Comparison of ENCODE assay signal across 8 cellular contexts in genomic region chr15:30903497-30904187, GRCh38. TPM values are rescaled to one million over a fixed set of nuclear protein-coding genes. Genes with fewer than 3 reads are reported as not detected.
DNase-seq lines count a peak whose midpoint lies in the region; ATAC-seq, FAIRE-seq and TF ChIP-seq lines count a peak whose summit lies in the region.

TSS of gene FAN1 (plus strand) at chr15:30903915. CDS start at chr15:30904664, 749 bp downstream.

- H3K9me3 Mint-ChIP-seq in CD4-positive, alpha-beta memory T cell = peaks cover 0 to 2% (median 0%) of the 10 kb centered on the region in 8 donors
- no peaks in the 10 kb centered on the region for H3K9me3 Mint-ChIP-seq in activated T-helper 17 cell treated with anti-CD3 and anti-CD28 coated beads, Interleukin-2, amount 50 U/mL, for 72 hours
- H3K9me3 Mint-ChIP-seq in naive thymus-derived CD8-positive, alpha-beta T cell = peaks cover 0 to 5% (median 0%) of the 10 kb centered on the region in 9 donors
- H3K9me3 Mint-ChIP-seq in stimulated activated naive B cell treated with anti-CD40 and anti-IgM and Interleukin-4, amounts not matched to agents 10 μg/mL and 1 μg/mL and 100 μg/mL, for 72 hours = no peaks in the 10 kb centered on the region

- no peaks in the 10 kb centered on the region for H3K9me3 ChIP-seq in CD4-positive, alpha-beta memory T cell (ENCODE audit: control insufficient read depth in 1 of 2, low read length in 2 of 2)

- H3K27me3 Mint-ChIP-seq in CD4-positive, alpha-beta memory T cell = no peaks in the 10 kb centered on the region
- H3K27me3 Mint-ChIP-seq in activated T-helper 17 cell treated with anti-CD3 and anti-CD28 coated beads, Interleukin-2, amount 50 U/mL, for 72 hours = no peaks in the 10 kb centered on the region
- no peaks in the 10 kb centered on the region for H3K27me3 Mint-ChIP-seq in naive thymus-derived CD8-positive, alpha-beta T cell
- H3K27me3 Mint-ChIP-seq in stimulated activated naive B cell treated with anti-CD40 and anti-IgM and Interleukin-4, amounts not matched to agents 10 μg/mL and 1 μg/mL and 100 μg/mL, for 72 hours = no peaks in the 10 kb centered on the region

- peak within 1 kb of the TSS; percentile 48 to 90 (median 82) for H3K27ac Mint-ChIP-seq in CD4-positive, alpha-beta memory T cell
- H3K27ac Mint-ChIP-seq in activated T-helper 17 cell treated with anti-CD3 and anti-CD28 coated beads, Interleukin-2, amount 50 U/mL, for 72 hours = peak within 1 kb of the TSS; percentile 96
- H3K27ac Mint-ChIP-seq in naive thymus-derived CD8-positive, alpha-beta T cell = peak within 1 kb of the TSS; percentile 71 to 93 (median 84)
- H3K27ac Mint-ChIP-seq in stimulated activated naive B cell treated with anti-CD40 and anti-IgM and Interleukin-4, amounts not matched to agents 10 μg/mL and 1 μg/mL and 100 μg/mL, for 72 hours = peak within 1 kb of the TSS; percentile 91

- TF ChIP-seq CTCF in fibroblast of mammary gland (conservative IDR thresholded peaks at IDR 0.05; ENCODE audit: control insufficient read depth, insufficient read depth, low read depth, low read length) = no peak

- FAIRE-seq in RCC 7860 (lab: Jason Lieb, UNC) = peak; percentile 30

- ATAC-seq in GM19438 (IDR thresholded peaks at IDR 0.05; ENCODE audit: low read depth, unreplicated experiment) = peak; percentile 89
- peak; percentile 90 for ATAC-seq in activated T-helper 17 cell treated with anti-CD3 and anti-CD28 coated beads, Interleukin-2, amount 50 U/mL, for 72 hours (replicated peaks)
- peak; percentile 87 to 89 for ATAC-seq in naive thymus-derived CD8-positive, alpha-beta T cell
- peak; percentile 93 for ATAC-seq in stimulated activated naive B cell treated with anti-CD40 and anti-IgM and Interleukin-4, amounts not matched to agents 10 μg/mL and 1 μg/mL and 100 μg/mL, for 72 hours (replicated peaks)

- peak within 1 kb of the TSS; percentile 93 to 98 (median 96) for H3K4me3 Mint-ChIP-seq in CD4-positive, alpha-beta memory T cell
- peak within 1 kb of the TSS; percentile 100 for H3K4me3 Mint-ChIP-seq in activated T-helper 17 cell treated with anti-CD3 and anti-CD28 coated beads, Interleukin-2, amount 50 U/mL, for 72 hours
- H3K4me3 Mint-ChIP-seq in naive thymus-derived CD8-positive, alpha-beta T cell = peak within 1 kb of the TSS; percentile 90 to 100 (median 96)
- H3K4me3 Mint-ChIP-seq in stimulated activated naive B cell treated with anti-CD40 and anti-IgM and Interleukin-4, amounts not matched to agents 10 μg/mL and 1 μg/mL and 100 μg/mL, for 72 hours = peak within 1 kb of the TSS; percentile 96 to 100

- H3K4me3 ChIP-seq in CD4-positive, alpha-beta memory T cell (ENCODE audit: low read length in 2 of 2) = peak within 1 kb of the TSS; percentile 50 to 83
- peak within 1 kb of the TSS; percentile 85 for H3K4me3 ChIP-seq in fibroblast of mammary gland (ENCODE audit: control insufficient read depth, low read depth, low read length)

- CTCF ChIA-PET in CD4-positive, alpha-beta memory T cell (lab: Charles Lee; ENCODE audit: partially characterized antibody) = interaction anchor here (0.6 to 2.1 kb wide), 6 partner anchors 10 to 424 kb away, joined by 3 to 12 read pairs (median 3); no protein-coding TSS in a partner anchor

- no peaks in the 10 kb centered on the region for H3K27me3 ChIP-seq in CD4-positive, alpha-beta memory T cell (ENCODE audit: insufficient read depth, low read length)

- peaks cover 11% of the 10 kb centered on the region for H3K4me1 ChIP-seq in CD4-positive, alpha-beta memory T cell (ENCODE audit: insufficient read depth, low read length)

- POLR2A ChIA-PET in CD4-positive, alpha-beta memory T cell (lab: Charles Lee; ENCODE audit: partially characterized antibody) = interaction anchor here (0.8 to 1.5 kb wide), 7 partner anchors 9 to 569 kb away, joined by 3 to 5 read pairs (median 3); partner anchors contain the start of gene MTMR10
- POLR2A ChIA-PET in naive thymus-derived CD8-positive, alpha-beta T cell (lab: Charles Lee) = interaction anchor here (0.7 to 1.3 kb wide), 5 partner anchors 8 to 966 kb away, joined by 3 to 8 read pairs (median 4); partner anchors contain the start of gene MTMR10

- peak within 1 kb of the TSS; percentile 32 for H3K27ac ChIP-seq in CD4-positive, alpha-beta memory T cell (ENCODE audit: low read depth, low read length)

- H3K36me3 Mint-ChIP-seq in CD4-positive, alpha-beta memory T cell = peaks cover 6 to 10% of the 10 kb centered on the region in 2 donors
- peaks cover 68% of the 10 kb centered on the region for H3K36me3 Mint-ChIP-seq in activated T-helper 17 cell treated with anti-CD3 and anti-CD28 coated beads, Interleukin-2, amount 50 U/mL, for 72 hours (ENCODE audit: low read depth)
- H3K36me3 Mint-ChIP-seq in naive thymus-derived CD8-positive, alpha-beta T cell = peaks cover 5 to 27% (median 23%) of the 10 kb centered on the region in 3 donors
- H3K36me3 Mint-ChIP-seq in stimulated activated naive B cell treated with anti-CD40 and anti-IgM and Interleukin-4, amounts not matched to agents 10 μg/mL and 1 μg/mL and 100 μg/mL, for 72 hours = peaks cover 16 to 27% of the 10 kb centered on the region in 2 donors

- intact Hi-C loops in CD4-positive, alpha-beta memory T cell (cut with micrococcal nuclease) = loop anchor here (1.0 kb wide), 1 partner anchor 88 kb away; the partner anchor contains the start of gene MTMR10

- DNase-seq in CD4-positive, alpha-beta memory T cell = peak; percentile 67 to 76 (median 71)
- DNase-seq in HK-2 (ENCODE audit: unreplicated experiment) (peak; percentile 84), RCC 7860 (ENCODE audit: low spot score) (peak; percentile 82), fibroblast of mammary gland (ENCODE audit: low read depth) (peak; percentile 84)
- peak; percentile 49 to 74 (median 66) for DNase-seq in naive thymus-derived CD8-positive, alpha-beta T cell
- peak; percentile 80 for DNase-seq in stimulated activated naive B cell treated with anti-CD40 and anti-IgM and Interleukin-4, amounts not matched to agents 10 μg/mL and 1 μg/mL and 100 μg/mL, for 72 hours

- H3K36me3 ChIP-seq in CD4-positive, alpha-beta memory T cell (ENCODE audit: insufficient read depth, low read length) = no peaks in the 10 kb centered on the region

- peaks cover 18 to 42% (median 29%) of the 10 kb centered on the region in 4 donors for H3K4me1 Mint-ChIP-seq in CD4-positive, alpha-beta memory T cell
- H3K4me1 Mint-ChIP-seq in activated T-helper 17 cell treated with anti-CD3 and anti-CD28 coated beads, Interleukin-2, amount 50 U/mL, for 72 hours = peaks cover 12% of the 10 kb centered on the region
- peaks cover 19 to 50% (median 45%) of the 10 kb centered on the region in 4 donors for H3K4me1 Mint-ChIP-seq in naive thymus-derived CD8-positive, alpha-beta T cell
- peaks cover 15 to 32% of the 10 kb centered on the region in 2 donors for H3K4me1 Mint-ChIP-seq in stimulated activated naive B cell treated with anti-CD40 and anti-IgM and Interleukin-4, amounts not matched to agents 10 μg/mL and 1 μg/mL and 100 μg/mL, for 72 hours

RNA-seq across cellular contexts. Expression of gene FAN1, which starts in this region (rescaled TPM):
- 10 to 100 TPM; 25.9 TPM for total RNA-seq in CD4-positive, alpha-beta memory T cell
- 1 to 10 TPM; 7.5 to 7.7 TPM for polyA plus RNA-seq in CD4-positive, alpha-beta memory T cell
- total RNA-seq in activated T-helper 17 cell treated with anti-CD3 and anti-CD28 coated beads, Interleukin-2, amount 50 U/mL, for 72 hours = 10 to 100 TPM; 15.9 to 17.8 TPM
- 10 to 100 TPM; 32.7 to 34.8 TPM for total RNA-seq in naive thymus-derived CD8-positive, alpha-beta T cell
- polyA plus RNA-seq in naive thymus-derived CD8-positive, alpha-beta T cell = 1 to 10 TPM; 7.4 to 10.0 (median 9.4) TPM

Comparison
In these comparisons a context has a peak if more than half of its experiments do, and no peak if none do; other contexts are left out.
1. Peak in every context shown above with its lines: DNase-seq, ATAC-seq, H3K4me3 ChIP-seq and H3K27ac ChIP-seq.